Comparison of ENCODE assay signal across 1 cellular context in genomic region chr2:70999362-70999761, GRCh38.
A peak's percentile ranks its signal among the peaks of the same experiment; 100 is the strongest.
TF ChIP-seq lines count a peak whose summit lies in the region.

No MANE protein-coding gene starts in this region.

TF ChIP-seq in HepG2, 621 proteins besides CTCF, POLR2A, EP300 and RAD21 (continued from another document):
- no peak for TF ChIP-seq HNF1A (IDR thresholded peaks at IDR 0.05; ENCODE audit: low read depth)
- TF ChIP-seq HNF1A (CRISPR knock-in tag; IDR thresholded peaks at IDR 0.05; ENCODE audit: borderline replicate concordance), result no peak
- TF ChIP-seq BCLAF1 (IDR thresholded peaks at IDR 0.05), result no peak
- TF ChIP-seq KDM5B (CRISPR knock-in tag; IDR thresholded peaks at IDR 0.05; ENCODE audit: borderline replicate concordance), result no peak
- no peak for TF ChIP-seq RBM22 (optimal IDR thresholded peaks at IDR 0.05; ENCODE audit: low read length)
- no peak for TF ChIP-seq KAT7 (CRISPR knock-in tag; IDR thresholded peaks at IDR 0.05; ENCODE audit: borderline replicate concordance)
- no peak for TF ChIP-seq NFE2 (CRISPR knock-in tag; IDR thresholded peaks at IDR 0.05)
- no peak for TF ChIP-seq SOX6 (IDR thresholded peaks at IDR 0.05)
- no peak for TF ChIP-seq SOX6 (CRISPR knock-in tag; IDR thresholded peaks at IDR 0.05)
- TF ChIP-seq PRDM10 (CRISPR knock-in tag; IDR thresholded peaks at IDR 0.05; ENCODE audit: low read depth), result no peak
- no peak for TF ChIP-seq ZNF878 (CRISPR knock-in tag; IDR thresholded peaks at IDR 0.05)
- TF ChIP-seq PHF21A (CRISPR knock-in tag; IDR thresholded peaks at IDR 0.05), result peak; percentile 21; the same call in 1 of the 2 replicates
- 0 out of 2 replicates have a peak, but pooled peaks have one; percentile 17 for TF ChIP-seq GABPA (IDR thresholded peaks at IDR 0.05; ENCODE audit: low read depth, low read length)
- no peak for TF ChIP-seq GABPA (CRISPR knock-in tag; IDR thresholded peaks at IDR 0.05; ENCODE audit: low read depth)
- TF ChIP-seq HNF4G (IDR thresholded peaks at IDR 0.05; ENCODE audit: borderline replicate concordance, low read depth, low read length), result peak; percentile 24; the same call in 1 of the 2 replicates
- TF ChIP-seq HNF4G (CRISPR knock-in tag; IDR thresholded peaks at IDR 0.05; ENCODE audit: borderline replicate concordance, low read depth), result no peak
- no peak for TF ChIP-seq ZNF18 (CRISPR knock-in tag; IDR thresholded peaks at IDR 0.05; ENCODE audit: insufficient replicate concordance)
- no peak for TF ChIP-seq ZNF777 (CRISPR knock-in tag; IDR thresholded peaks at IDR 0.05)
- TF ChIP-seq MAX (IDR thresholded peaks at IDR 0.05), result no peak
- no peak for TF ChIP-seq FOXA1 (IDR thresholded peaks at IDR 0.05)
- no peak for TF ChIP-seq FOXA1 (CRISPR knock-in tag; IDR thresholded peaks at IDR 0.05)
- TF ChIP-seq TARDBP (CRISPR knock-in tag; IDR thresholded peaks at IDR 0.05), result 0 out of 2 replicates have a peak, but pooled peaks have one; percentile 19
- TF ChIP-seq ZSCAN25 (CRISPR knock-in tag; IDR thresholded peaks at IDR 0.05), result 0 out of 2 replicates have a peak, but pooled peaks have one; percentile 23
- no peak for TF ChIP-seq ZNF513 (CRISPR knock-in tag; conservative IDR thresholded peaks at IDR 0.05)
- TF ChIP-seq ZSCAN21 (CRISPR knock-in tag; IDR thresholded peaks at IDR 0.05; ENCODE audit: borderline replicate concordance), result no peak
- no peak for TF ChIP-seq MXD4 (CRISPR knock-in tag; IDR thresholded peaks at IDR 0.05)
- TF ChIP-seq TGIF2 (CRISPR knock-in tag; IDR thresholded peaks at IDR 0.05), result no peak
- TF ChIP-seq HDAC1 (CRISPR knock-in tag; IDR thresholded peaks at IDR 0.05), result no peak
- no peak for TF ChIP-seq ZNF282 (IDR thresholded peaks at IDR 0.05; ENCODE audit: partially characterized antibody)
- 0 out of 2 replicates have a peak, but pooled peaks have one; percentile 41 for TF ChIP-seq ZNF644 (CRISPR knock-in tag; IDR thresholded peaks at IDR 0.05; ENCODE audit: low read depth)
- no peak for TF ChIP-seq ZNF850 (CRISPR knock-in tag; conservative IDR thresholded peaks at IDR 0.05)
